ENCODE assay signal across 8 cellular contexts in the genomic region with DNA sequence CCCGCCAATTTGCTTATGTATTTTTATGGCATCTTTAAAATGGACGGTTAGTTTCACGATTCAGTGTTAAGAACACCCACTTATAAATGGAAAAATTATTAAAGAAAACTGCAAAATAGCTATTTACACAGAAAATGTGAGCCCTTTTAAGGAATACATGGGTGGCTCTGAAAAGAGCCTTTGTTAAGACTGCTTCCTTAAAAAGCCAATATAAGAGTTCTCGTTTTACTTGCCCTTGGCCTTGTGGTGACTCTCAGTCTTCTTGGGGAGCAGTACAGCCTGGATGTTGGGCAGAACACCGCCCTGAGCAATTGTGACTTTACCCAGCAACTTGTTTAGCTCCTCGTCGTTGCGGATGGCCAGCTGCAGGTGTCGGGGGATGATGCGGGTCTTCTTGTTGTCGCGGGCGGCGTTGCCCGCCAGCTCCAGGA.
A peak's percentile ranks its signal among the peaks of the same experiment; 100 is the strongest.
DNase-seq lines count a peak whose midpoint lies in the region; ATAC-seq and FAIRE-seq lines count a peak whose summit lies in the region.

No MANE protein-coding gene starts in this region.

- no peaks in the 10 kb centered on the region for H3K36me3 ChIP-seq in endocrine pancreas (ENCODE audit: control insufficient read depth, insufficient read depth, low read length)

- FAIRE-seq in GM18507 (lab: Jason Lieb, UNC) = peak; percentile 15
- no peak for FAIRE-seq in RCC 7860 (lab: Jason Lieb, UNC)

- H3K27me3 Mint-ChIP-seq in natural killer cell treated with Interleukin-12 subunit alpha and Interleukin-12 subunit beta and Interleukin-15 and Interleukin-18, amount 100 ng/mL, for 72 hours = no peaks in the 10 kb centered on the region

- no peaks in the 10 kb centered on the region for H3K36me3 Mint-ChIP-seq in natural killer cell treated with Interleukin-12 subunit alpha and Interleukin-12 subunit beta and Interleukin-15 and Interleukin-18, amount 100 ng/mL, for 72 hours

- no peaks in the 10 kb centered on the region for H3K4me1 ChIP-seq in endocrine pancreas (ENCODE audit: control insufficient read depth, insufficient read depth, low read length)

- peak overlapping the region; percentile 91 for H3K4me3 Mint-ChIP-seq in natural killer cell treated with Interleukin-12 subunit alpha and Interleukin-12 subunit beta and Interleukin-15 and Interleukin-18, amount 100 ng/mL, for 72 hours

- H3K4me1 Mint-ChIP-seq in natural killer cell treated with Interleukin-12 subunit alpha and Interleukin-12 subunit beta and Interleukin-15 and Interleukin-18, amount 100 ng/mL, for 72 hours (ENCODE audit: low read depth in 2 of 2) = peaks cover 42 to 50% of the 10 kb centered on the region in 2 donors

- peak overlapping the region; percentile 98 to 99 for H3K27ac Mint-ChIP-seq in natural killer cell treated with Interleukin-12 subunit alpha and Interleukin-12 subunit beta and Interleukin-15 and Interleukin-18, amount 100 ng/mL, for 72 hours

- H3K27me3 ChIP-seq in endocrine pancreas (ENCODE audit: control insufficient read depth, insufficient read depth, low read length) = no peaks in the 10 kb centered on the region

- H3K4me3 ChIP-seq in endocrine pancreas (ENCODE audit: control insufficient read depth, insufficient read depth, low read length) = peak overlapping the region; percentile 79

- H3K9me3 ChIP-seq in endocrine pancreas (ENCODE audit: control insufficient read depth, low read length) = no peaks in the 10 kb centered on the region

- H3K9me3 Mint-ChIP-seq in natural killer cell treated with Interleukin-12 subunit alpha and Interleukin-12 subunit beta and Interleukin-15 and Interleukin-18, amount 100 ng/mL, for 72 hours = no peaks in the 10 kb centered on the region

- peak; percentile 5 for ATAC-seq in HG02678 (IDR thresholded peaks at IDR 0.05; ENCODE audit: unreplicated experiment)
- ATAC-seq in natural killer cell treated with Interleukin-12 subunit alpha and Interleukin-12 subunit beta and Interleukin-15 and Interleukin-18, amount 100 ng/mL, for 72 hours = peak; percentile 25 to 33
- no peak for ATAC-seq in GM19452 (IDR thresholded peaks at IDR 0.05; ENCODE audit: unreplicated experiment)

- DNase-seq in GM18507 (ENCODE audit: extremely low spot score, insufficient read length, low read depth) = no peak
- DNase-seq in RCC 7860 (ENCODE audit: low spot score) = peak; percentile 33
- DNase-seq in natural killer cell treated with Interleukin-12 subunit alpha and Interleukin-12 subunit beta and Interleukin-15 and Interleukin-18, amount 100 ng/mL, for 72 hours (ENCODE audit: low spot score) = no peak
- DNase-seq in pons (ENCODE audit: low spot score) = no peak
- no peak for DNase-seq in stimulated activated CD4-positive, alpha-beta T cell treated with anti-CD3 and anti-CD28 coated beads, Interleukin-2, amount 100 ng/mL, for 24 hours

- H3K9ac ChIP-seq in endocrine pancreas (ENCODE audit: control insufficient read depth, insufficient read depth, low read length) = peak overlapping the region; percentile 44
